ENCODE assay signal across 8 cellular contexts in the genomic region with DNA sequence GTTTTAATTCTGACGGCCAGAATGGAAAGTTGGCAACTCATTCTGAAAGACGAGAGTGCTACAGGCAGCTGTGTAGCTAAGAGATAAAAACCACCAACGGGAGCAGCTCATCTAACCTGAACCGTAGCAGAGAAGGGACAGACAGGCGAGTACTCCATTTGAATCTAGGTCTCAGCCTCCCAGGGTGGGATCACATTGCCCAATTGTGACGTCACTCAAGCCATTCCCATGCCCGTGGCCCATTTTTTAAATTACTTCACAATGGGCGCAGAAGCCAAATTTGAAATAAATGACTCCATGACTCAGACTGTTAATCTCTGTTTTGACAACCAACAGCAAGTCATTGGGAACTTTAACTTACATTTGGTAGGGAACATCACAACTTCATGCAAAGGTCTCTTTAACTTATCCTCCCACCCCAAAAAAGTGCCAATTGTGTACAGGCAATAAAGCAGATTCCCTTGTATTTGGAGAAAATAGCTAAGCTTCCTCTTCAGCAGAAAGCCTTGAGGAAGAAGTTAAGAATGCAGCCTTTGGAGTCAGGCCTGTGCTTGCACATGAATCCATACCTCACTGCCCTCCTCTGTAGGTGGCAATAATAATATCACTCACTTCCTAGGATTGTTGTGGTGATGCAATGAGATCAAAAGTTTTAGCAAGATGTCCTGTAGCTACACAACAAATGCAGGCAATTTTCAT.
DNase-seq lines count a peak whose midpoint lies in the region; ATAC-seq, FAIRE-seq and TF ChIP-seq lines count a peak whose summit lies in the region.

No MANE protein-coding gene starts in this region.

- no peak for TF ChIP-seq POLR2A in HepG2 (IDR thresholded peaks at IDR 0.05; ENCODE audit: insufficient read depth in 1 of 2, low read depth in 2 of 2, low read length in 2 of 2)
- TF ChIP-seq POLR2A in right lobe of liver (IDR thresholded peaks at IDR 0.05): no peak

- no peak for TF ChIP-seq EP300 in HepG2 (IDR thresholded peaks at IDR 0.05; ENCODE audit: low read depth in 2 of 2, low read length in 2 of 2)
- TF ChIP-seq EP300 in HepG2 (CRISPR knock-in tag; IDR thresholded peaks at IDR 0.05; ENCODE audit: borderline replicate concordance): no peak

- no peak overlapping the region for H3K4me3 Mint-ChIP-seq in stimulated activated memory B cell treated with anti-CD40 and anti-IgM and Interleukin-4, amounts not matched to agents 10 μg/mL and 1 μg/mL and 100 μg/mL, for 72 hours

- no peak overlapping the region for H3K27ac Mint-ChIP-seq in stimulated activated memory B cell treated with anti-CD40 and anti-IgM and Interleukin-4, amounts not matched to agents 10 μg/mL and 1 μg/mL and 100 μg/mL, for 72 hours

- no peak for FAIRE-seq in HepG2 (lab: Jason Lieb, UNC)

- no peaks in the 10 kb centered on the region for H3K79me2 ChIP-seq in HepG2 (ENCODE audit: insufficient read depth, low read length)

- no peak for TF ChIP-seq RAD21 in HepG2 (CRISPR knock-in tag; IDR thresholded peaks at IDR 0.05)

- H3K4me2 ChIP-seq in HepG2 (ENCODE audit: low read depth, low read length): no peak overlapping the region

- no peaks in the 10 kb centered on the region for H4K20me1 ChIP-seq in HepG2 (ENCODE audit: insufficient read depth, low read length)

- no peaks in the 10 kb centered on the region for H3K4me1 Mint-ChIP-seq in stimulated activated memory B cell treated with anti-CD40 and anti-IgM and Interleukin-4, amounts not matched to agents 10 μg/mL and 1 μg/mL and 100 μg/mL, for 72 hours

- in situ Hi-C loops in HepG2 (cut with HindIII; ENCODE audit: extremely low pct_ligation_motif_present, low pct_unique_long_range_greater_than_20kb): no loop called here

- H3K4me1 ChIP-seq in HepG2 (ENCODE audit: insufficient read depth, low read length) (peaks cover 61% of the 10 kb centered on the region), right lobe of liver (no peaks in the 10 kb centered on the region)

- no peak for ATAC-seq in HepG2
- ATAC-seq in right lobe of liver: no peak
- peak; percentile 91 for ATAC-seq in HG02938 (IDR thresholded peaks at IDR 0.05; ENCODE audit: unreplicated experiment)
- ATAC-seq in stimulated activated memory B cell treated with anti-CD40 and anti-IgM and Interleukin-4, amounts not matched to agents 10 μg/mL and 1 μg/mL and 100 μg/mL, for 72 hours: peak; percentile 75

- TF ChIP-seq CTCF in HepG2 (CRISPR knock-in tag; IDR thresholded peaks at IDR 0.05) (no peak), right lobe of liver (IDR thresholded peaks at IDR 0.05) (no peak), foreskin fibroblast (IDR thresholded peaks at IDR 0.05; ENCODE audit: low read depth, low read length) (no peak)

- H3K27me3 Mint-ChIP-seq in stimulated activated memory B cell treated with anti-CD40 and anti-IgM and Interleukin-4, amounts not matched to agents 10 μg/mL and 1 μg/mL and 100 μg/mL, for 72 hours: peaks cover 17% of the 10 kb centered on the region

- H3K27ac ChIP-seq in HepG2 (ENCODE audit: extremely low read length, insufficient read depth, low read length) (no peak overlapping the region), right lobe of liver (no peak overlapping the region)

- no peak overlapping the region for H2AFZ ChIP-seq in HepG2 (ENCODE audit: low read length)

- 76% methylated on average over 8 of the region's 8 CpGs for WGBS in HepG2 (ENCODE audit: low lambda C conversion rate)
- WGBS in right lobe of liver (ENCODE audit: insufficient coverage, low coverage, low lambda C conversion rate, missing lambda C conversion rate): 48% methylated on average over 5 of the region's 8 CpGs

- H3K9ac ChIP-seq in HepG2 (ENCODE audit: insufficient read depth, low read depth, low read length): no peak overlapping the region

- H3K27me3 ChIP-seq in HepG2 (ENCODE audit: control insufficient read depth in 1 of 2, insufficient read depth in 2 of 2, low read length in 2 of 2) (no peaks in the 10 kb centered on the region), right lobe of liver (no peaks in the 10 kb centered on the region)

- H3K36me3 Mint-ChIP-seq in stimulated activated memory B cell treated with anti-CD40 and anti-IgM and Interleukin-4, amounts not matched to agents 10 μg/mL and 1 μg/mL and 100 μg/mL, for 72 hours: no peaks in the 10 kb centered on the region

- H3K36me3 ChIP-seq in HepG2 (replicated peaks in 1 of 2; ENCODE audit: control insufficient read depth in 1 of 2, insufficient read depth in 2 of 2, low read length in 2 of 2) (no peaks in the 10 kb centered on the region), right lobe of liver (no peaks in the 10 kb centered on the region)

- H3K4me3 ChIP-seq in HepG2 (replicated peaks in 1 of 3; ENCODE audit: insufficient read depth in 1 of 3, low read depth in 2 of 3, low read length in 3 of 3) (no peak overlapping the region), right lobe of liver (no peak overlapping the region), foreskin fibroblast (ENCODE audit: low read depth in 1 of 2, low read length in 2 of 2) (no peak overlapping the region)

- DNase-seq in HepG2 (ENCODE audit: low spot score) (no peak), right lobe of liver (no peak), T1000 (lab: John Stamatoyannopoulos, UW) (peak; percentile 67), foreskin fibroblast (peak; percentile 63 to 82), NCI-H2227 treated with DMSO at 0.1 percent for 48 hours (lab: John Stamatoyannopoulos, UW) (no peak), HT-29 (ENCODE audit: low spot score) (no peak)

- CTCF ChIA-PET in HepG2 (lab: Yijun Ruan, JAX; ENCODE audit: low intra/inter-chr PET ratio, low total read pairs): no interaction called here

- H3K9me3 Mint-ChIP-seq in stimulated activated memory B cell treated with anti-CD40 and anti-IgM and Interleukin-4, amounts not matched to agents 10 μg/mL and 1 μg/mL and 100 μg/mL, for 72 hours: peaks cover 7% of the 10 kb centered on the region

- intact Hi-C loops in HepG2 (cut with micrococcal nuclease; ENCODE audit: unreplicated experiment): loop anchor here (10.0 kb wide), 1 partner anchor 95 kb away; the partner anchor contains the start of gene KIF5B
- intact Hi-C loops in right lobe of liver (cut with DNase I): no loop called here

- POLR2A ChIA-PET in HepG2 (lab: Yijun Ruan, JAX): no interaction called here

- peaks cover 5% of the 10 kb centered on the region; the same call in 1 of the 2 replicates for H3K9me3 ChIP-seq in HepG2 (ENCODE audit: low read length)
- no peaks in the 10 kb centered on the region for H3K9me3 ChIP-seq in right lobe of liver

- BruUV-seq in HepG2 (replicated peaks; lab: Mats Ljungman, UMichigan): no TSS peak

TF ChIP-seq in HepG2, 621 proteins besides CTCF, POLR2A, EP300 and RAD21:
- TF ChIP-seq ZNF788 (CRISPR knock-in tag; IDR thresholded peaks at IDR 0.05; ENCODE audit: borderline replicate concordance) (no peak), CEBPB (IDR thresholded peaks at IDR 0.05; ENCODE audit: borderline replicate concordance, low read depth, low read length) (peak; percentile 42; the same call in 1 of the 2 replicates), THRA (CRISPR knock-in tag; IDR thresholded peaks at IDR 0.05; ENCODE audit: borderline replicate concordance) (no peak), PAWR (CRISPR knock-in tag; IDR thresholded peaks at IDR 0.05; ENCODE audit: borderline replicate concordance) (no peak), SATB2 (CRISPR knock-in tag; IDR thresholded peaks at IDR 0.05) (no peak), MIXL1 (CRISPR knock-in tag; IDR thresholded peaks at IDR 0.05) (no peak), RBM39 (IDR thresholded peaks at IDR 0.05; ENCODE audit: low read depth, low read length, poor library complexity, severe bottlenecking) (no peak), DMAP1 (CRISPR knock-in tag; IDR thresholded peaks at IDR 0.05) (no peak), ZNF782 (CRISPR knock-in tag; IDR thresholded peaks at IDR 0.05; ENCODE audit: borderline replicate concordance) (no peak), CREB1 (IDR thresholded peaks at IDR 0.05) (peak; percentile 86), CREB1 (CRISPR knock-in tag; IDR thresholded peaks at IDR 0.05) (no peak), CAMTA2 (CRISPR knock-in tag; IDR thresholded peaks at IDR 0.05; ENCODE audit: borderline replicate concordance) (no peak), CEBPG (CRISPR knock-in tag; IDR thresholded peaks at IDR 0.05) (peak; percentile 22; the same call in 1 of the 2 replicates), RFXANK (CRISPR knock-in tag; IDR thresholded peaks at IDR 0.05) (no peak), TEAD3 (CRISPR knock-in tag; optimal IDR thresholded peaks at IDR 0.05; ENCODE audit: borderline replicate concordance) (no peak), SOX13 (IDR thresholded peaks at IDR 0.05) (no peak), SOX13 (CRISPR knock-in tag; conservative IDR thresholded peaks at IDR 0.05 in 1 of 2, IDR thresholded peaks at IDR 0.05 in 1 of 2) (no peak), ZNF558 (CRISPR knock-in tag; IDR thresholded peaks at IDR 0.05; ENCODE audit: borderline replicate concordance) (no peak), SETDB1 (CRISPR knock-in tag; IDR thresholded peaks at IDR 0.05; ENCODE audit: borderline replicate concordance) (no peak), EEA1 (CRISPR knock-in tag; IDR thresholded peaks at IDR 0.05; ENCODE audit: borderline replicate concordance) (no peak)

Comparison
In these comparisons a context has a peak if more than half of its experiments do, and no peak if none do; other contexts are left out.
1. ATAC-seq: peak in HG02938 (single experiment) and stimulated activated memory B cell treated with anti-CD40 and anti-IgM and Interleukin-4, amounts not matched to agents 10 μg/mL and 1 μg/mL and 100 μg/mL, for 72 hours (single experiment); none in HepG2 (single experiment) and right lobe of liver (0 of 4).
2. DNase-seq: peak in T1000 (single experiment) and foreskin fibroblast (2 of 2); none in HepG2 (single experiment), right lobe of liver (0 of 3), NCI-H2227 treated with DMSO at 0.1 percent for 48 hours (single experiment) and HT-29 (single experiment).